ENCODE assay signal across 8 cellular contexts in the genomic region with DNA sequence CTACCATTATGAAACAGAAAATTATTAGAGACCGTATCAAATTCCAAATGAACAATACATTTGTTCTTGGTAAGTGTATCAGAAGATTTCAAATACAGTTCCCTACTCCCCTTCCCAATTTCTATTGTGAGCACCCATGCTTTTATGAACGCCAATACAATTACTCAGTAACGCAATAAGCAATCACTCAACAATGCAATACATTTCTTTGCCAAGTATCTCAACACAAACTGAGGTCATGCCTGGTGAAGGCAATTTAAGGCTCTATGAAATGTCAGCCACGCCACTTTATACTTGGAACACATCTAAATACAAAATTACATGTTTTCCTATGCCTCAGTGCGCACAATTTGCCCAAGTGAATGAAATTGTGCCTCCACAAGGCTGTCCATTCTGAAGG. TPM values are rescaled to one million over a fixed set of nuclear protein-coding genes. Genes with fewer than 3 reads are reported as not detected.
DNase-seq lines count a peak whose midpoint lies in the region; ATAC-seq and TF ChIP-seq lines count a peak whose summit lies in the region.

No MANE protein-coding gene starts in this region.

- peak overlapping the region; percentile 98 for H3K4me2 ChIP-seq in Karpas-422 (ENCODE audit: low read depth, low read length, poor library complexity, severe bottlenecking)

- H3K27me3 ChIP-seq in Karpas-422 (ENCODE audit: low read length) (no peaks in the 10 kb centered on the region), dorsolateral prefrontal cortex (peaks cover 0 to 22% (median 0%) of the 10 kb centered on the region in 45 donors)

- H3K4me1 ChIP-seq in Karpas-422 (ENCODE audit: low read length), result peaks cover 42% of the 10 kb centered on the region

- DNase-seq in AG10803 (ENCODE audit: low read depth) (no peak), Karpas-422 (no peak), dorsolateral prefrontal cortex (no peak), NCI-H510A (lab: John Stamatoyannopoulos, UW) (no peak)
- peak in 2 of 10 donors; percentile 0 to 1 for DNase-seq in naive thymus-derived CD8-positive, alpha-beta T cell

- H3K9ac ChIP-seq in Karpas-422 (ENCODE audit: low read length), result peak overlapping the region; percentile 95

- H3K9me2 ChIP-seq in Karpas-422 (replicated peaks; ENCODE audit: insufficient read depth, low read length), result no peaks in the 10 kb centered on the region; the same call in 1 of the 2 replicates

- intact Hi-C loops in dorsolateral prefrontal cortex (cut with DNase I), result no loop called here

- H3K4me3 ChIP-seq in AG10803 (ENCODE audit: low read length), result peak overlapping the region; percentile 59
- peak overlapping the region; percentile 95 for H3K4me3 ChIP-seq in Karpas-422 (ENCODE audit: low read length)
- peak overlapping the region in 57 of 59 donors; percentile 35 to 81 (median 63) for H3K4me3 ChIP-seq in dorsolateral prefrontal cortex

- no peaks in the 10 kb centered on the region for H3K27me3 Mint-ChIP-seq in naive thymus-derived CD8-positive, alpha-beta T cell

- peak overlapping the region; percentile 79 for H3K27ac ChIP-seq in Karpas-422 (ENCODE audit: low read length)
- H3K27ac ChIP-seq in dorsolateral prefrontal cortex, result peak overlapping the region in 22 of 59 donors; percentile 6 to 88 (median 64)

- peaks cover 0 to 2% (median 0%) of the 10 kb centered on the region in 9 donors for H3K9me3 Mint-ChIP-seq in naive thymus-derived CD8-positive, alpha-beta T cell

- H3K4me3 Mint-ChIP-seq in naive thymus-derived CD8-positive, alpha-beta T cell, result peak overlapping the region; percentile 43 to 98 (median 93)

- H3K27ac Mint-ChIP-seq in naive thymus-derived CD8-positive, alpha-beta T cell, result peak overlapping the region in 9 of 10 donors; percentile 77 to 99 (median 98)

- POLR2A ChIA-PET in naive thymus-derived CD8-positive, alpha-beta T cell (lab: Charles Lee), result no interaction called here

- no peaks in the 10 kb centered on the region for H3K9me3 ChIP-seq in Karpas-422 (ENCODE audit: low read length)

- H3K4me1 Mint-ChIP-seq in naive thymus-derived CD8-positive, alpha-beta T cell, result peaks cover 4 to 18% (median 11%) of the 10 kb centered on the region in 4 donors

- H3K36me3 ChIP-seq in Karpas-422 (ENCODE audit: insufficient read depth, low read length), result no peaks in the 10 kb centered on the region

- peaks cover 10% of the 10 kb centered on the region for H3K79me2 ChIP-seq in Karpas-422 (ENCODE audit: low read length)

- no peak for ATAC-seq in naive thymus-derived CD8-positive, alpha-beta T cell
- ATAC-seq in GM19455 (IDR thresholded peaks at IDR 0.05; ENCODE audit: unreplicated experiment) (no peak), HG03175 (IDR thresholded peaks at IDR 0.05; ENCODE audit: unreplicated experiment) (no peak), HG03521 (IDR thresholded peaks at IDR 0.05; ENCODE audit: unreplicated experiment) (no peak)

- H4K20me1 ChIP-seq in Karpas-422 (ENCODE audit: insufficient read depth, low read depth, low read length), result no peaks in the 10 kb centered on the region

- no peak for TF ChIP-seq CTCF in AG10803 (conservative IDR thresholded peaks at IDR 0.05; ENCODE audit: low read length)
- no peak for TF ChIP-seq CTCF in dorsolateral prefrontal cortex (IDR thresholded peaks at IDR 0.05 in 54 of 56, conservative IDR thresholded peaks at IDR 0.05 in 2 of 56; ENCODE audit: low read depth in 1 of 56, partially characterized antibody in 56 of 56)

- peaks cover 0 to 17% (median 4%) of the 10 kb centered on the region in 3 donors for H3K36me3 Mint-ChIP-seq in naive thymus-derived CD8-positive, alpha-beta T cell

- peak overlapping the region; percentile 27; the same call in 1 of the 2 replicates for H2AFZ ChIP-seq in Karpas-422 (ENCODE audit: low read length)

RNA-seq across cellular contexts. Expression of a gene that starts 0.7 kb away (rescaled TPM):
- total RNA-seq in Karpas-422 (2014; rRNA removed; shearing (Covaris generic); ENCODE audit: low replicate concordance), result 32.9 and 54.9 TPM in 2 replicates
- total RNA-seq in dorsolateral prefrontal cortex, result 10 to 100 TPM in 107 of 120 experiments, 1 to 10 TPM in 13; 5.0 to 48.2 (median 14.7) TPM
- 1 to 10 TPM; 6.2 to 9.0 TPM for total RNA-seq in naive thymus-derived CD8-positive, alpha-beta T cell
- 10 to 100 TPM; 20.8 to 23.8 (median 22.7) TPM for polyA plus RNA-seq in naive thymus-derived CD8-positive, alpha-beta T cell
